25 cellular contexts compared by ENCODE assay signal in genomic region chr6:21514288-21514687, GRCh38.
"Had no signal": no experiment of that assay in that cellular context is flagged by ENCODE, and none has a peak within 500 bp of the region (broad histone marks: within the 10 kb centered on the region; RNA-seq: fewer than 3 reads in every experiment).

No MANE protein-coding gene starts in this region.

- DNase-seq: colonic mucosa; cortex of kidney; effector CD8-positive, alpha-beta T cell; effector memory CD8-positive, alpha-beta T cell; endodermal cell; erythroblast; esophagus squamous epithelium; foreskin fibroblast; foreskin melanocyte; gastrocnemius medialis; glutamatergic neuron; head of caudate nucleus; heart right ventricle; hippocampal formation; left cardiac atrium; left lung; left ventricle myocardium superior; lower lobe of right lung; mesenchymal stem cell; mucosa of descending colon; naive B cell had no signal

- H3K27me3 ChIP-seq: colonic mucosa, gastrocnemius medialis, left lung had no signal

- H3K27ac ChIP-seq: colonic mucosa, epithelial cell of prostate, esophagus squamous epithelium, gastrocnemius medialis, heart right ventricle, left lung, lower lobe of right lung had no signal

- FAIRE-seq: endometrium, islet of Langerhans, keratinocyte had no signal

- H3K36me3 ChIP-seq: colonic mucosa, esophagus squamous epithelium, gastrocnemius medialis, heart right ventricle, left lung, lower lobe of right lung had no signal

- H3K4me3 ChIP-seq: colonic mucosa, esophagus squamous epithelium, gastrocnemius medialis, heart right ventricle, left lung, lower lobe of right lung, mucosa of descending colon had no signal
